Comparison of ENCODE assay signal across 6 cellular contexts in genomic region chr10:128996092-128996491, GRCh38.
"Had no signal": no experiment of that assay in that cellular context is flagged by ENCODE, and none has a peak within 500 bp of the region (broad histone marks: within the 10 kb centered on the region; RNA-seq: fewer than 3 reads in every experiment).

No MANE protein-coding gene starts in this region.

- DNase-seq: GM23248, H9, HCEC 1CT, IMR-90, KG1 had no signal

- H3K27ac ChIP-seq: GM23248 had no signal

- H2AFZ ChIP-seq: GM23248 had no signal

- H3K9ac ChIP-seq: GM23248 had no signal

- ATAC-seq: K562 had no signal

- H3K4me3 ChIP-seq: GM23248, K562 had no signal
